ENCODE assay signal across 11 cellular contexts in the genomic region with DNA sequence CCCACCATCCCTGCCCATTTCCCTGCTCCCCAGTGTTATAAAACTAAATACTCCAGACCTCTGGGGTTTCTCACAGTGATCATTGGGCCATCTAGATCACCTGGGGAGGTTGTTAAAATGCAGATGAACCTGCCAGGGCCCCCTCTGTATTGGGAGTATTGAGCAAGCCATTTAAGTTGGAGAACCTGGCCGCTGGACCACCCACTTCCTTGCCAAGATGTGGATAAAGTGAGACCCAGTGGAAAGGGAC. TPM values are rescaled to one million over a fixed set of nuclear protein-coding genes. Genes with fewer than 3 reads are reported as not detected.
DNase-seq lines count a peak whose midpoint lies in the region; ATAC-seq and TF ChIP-seq lines count a peak whose summit lies in the region.
"Had no signal": no experiment of that assay in that cellular context is flagged by ENCODE, and none has a peak within 500 bp of the region (broad histone marks: within the 10 kb centered on the region; RNA-seq: fewer than 3 reads in every experiment).

No MANE protein-coding gene starts in this region.

- no TSS peak for BruUV-seq in MCF 10A (replicated peaks; lab: Mats Ljungman, UMichigan)

- no peak for DNase-seq in activated T-cell treated with anti-CD3 and anti-CD28 coated beads, Interleukin-2, amount 50 U/mL, for 72 hours
- no peak for DNase-seq in activated T-cell treated with anti-CD3 and anti-CD28 coated beads, Interleukin-2, amount 50 U/mL, for 48 hours
- DNase-seq in MCF 10A (ENCODE audit: unreplicated experiment): no peak
- no peak for DNase-seq in lower lobe of right lung
- no peak for DNase-seq in type B pancreatic cell (ENCODE audit: extremely low spot score, unreplicated experiment)
- DNase-seq in NCI-H510A (lab: John Stamatoyannopoulos, UW): no peak

- H3K4me3 Mint-ChIP-seq in activated T-cell treated with anti-CD3 and anti-CD28 coated beads, Interleukin-2, amount 50 U/mL, for 72 hours: peak overlapping the region; percentile 91 to 99
- H3K4me3 Mint-ChIP-seq in MCF 10A (ENCODE audit: unreplicated experiment): peak overlapping the region; percentile 88
- peak overlapping the region; percentile 95 for H3K4me3 Mint-ChIP-seq in type B pancreatic cell

- peaks cover 66% of the 10 kb centered on the region for H3K4me1 ChIP-seq in lower lobe of right lung

- H3K36me3 ChIP-seq in lower lobe of right lung: no peaks in the 10 kb centered on the region

- H3K27me3 ChIP-seq in lower lobe of right lung (ENCODE audit: low read depth): no peaks in the 10 kb centered on the region

- ATAC-seq in activated T-cell treated with anti-CD3 and anti-CD28 coated beads, Interleukin-2, amount 50 U/mL, for 72 hours (replicated peaks in 1 of 2): no peak
- no peak for ATAC-seq in lower lobe of right lung
- ATAC-seq in HG03378 (IDR thresholded peaks at IDR 0.05; ENCODE audit: unreplicated experiment): no peak
- ATAC-seq in HG03045 (IDR thresholded peaks at IDR 0.05; ENCODE audit: unreplicated experiment): no peak

- TF ChIP-seq CTCF in MCF 10A (IDR thresholded peaks at IDR 0.05; ENCODE audit: unreplicated experiment) (no peak), lower lobe of right lung (IDR thresholded peaks at IDR 0.05) (no peak), type B pancreatic cell (conservative IDR thresholded peaks at IDR 0.05) (no peak)

- no peaks in the 10 kb centered on the region for H3K9me3 ChIP-seq in lower lobe of right lung

- peak overlapping the region; percentile 81 for H3K4me3 ChIP-seq in lower lobe of right lung

- CTCF ChIA-PET in MCF 10A (lab: Yijun Ruan, JAX): interaction anchor here (0.6 to 25.4 kb wide), 8 partner anchors 10 to 175 kb away, joined by 3 to 1902 read pairs (median 5); a partner anchor contains a TSS

- POLR2A ChIA-PET in MCF 10A (lab: Yijun Ruan, JAX): interaction anchor here (1.2 to 19.7 kb wide), 9 partner anchors 10 to 133 kb away, joined by 3 to 1321 read pairs (median 94); a partner anchor contains a TSS

- H3K27ac ChIP-seq in lower lobe of right lung: peak overlapping the region; percentile 98

- peaks cover 52% of the 10 kb centered on the region for H3K27me3 Mint-ChIP-seq in activated T-cell treated with anti-CD3 and anti-CD28 coated beads, Interleukin-2, amount 50 U/mL, for 72 hours (ENCODE audit: low read depth)
- no peaks in the 10 kb centered on the region for H3K27me3 Mint-ChIP-seq in MCF 10A (ENCODE audit: insufficient read depth, unreplicated experiment)
- peaks cover 13% of the 10 kb centered on the region for H3K27me3 Mint-ChIP-seq in type B pancreatic cell

- H3K36me3 Mint-ChIP-seq in activated T-cell treated with anti-CD3 and anti-CD28 coated beads, Interleukin-2, amount 50 U/mL, for 72 hours (ENCODE audit: insufficient read depth in 2 of 2): peaks cover 0 to 4% of the 10 kb centered on the region in 2 donors
- H3K36me3 Mint-ChIP-seq in MCF 10A (ENCODE audit: insufficient read depth, unreplicated experiment): peaks cover 10% of the 10 kb centered on the region
- H3K36me3 Mint-ChIP-seq in type B pancreatic cell: peaks cover 20% of the 10 kb centered on the region

- H3K4me1 Mint-ChIP-seq in activated T-cell treated with anti-CD3 and anti-CD28 coated beads, Interleukin-2, amount 50 U/mL, for 72 hours (ENCODE audit: low read depth): peaks cover 40% of the 10 kb centered on the region
- H3K4me1 Mint-ChIP-seq in MCF 10A (ENCODE audit: insufficient read depth, unreplicated experiment): peaks cover 28% of the 10 kb centered on the region
- H3K4me1 Mint-ChIP-seq in type B pancreatic cell (ENCODE audit: unreplicated experiment): peaks cover 44% of the 10 kb centered on the region

- no peak overlapping the region for H3K27ac Mint-ChIP-seq in activated T-cell treated with anti-CD3 and anti-CD28 coated beads, Interleukin-2, amount 50 U/mL, for 72 hours
- peak overlapping the region; percentile 81 for H3K27ac Mint-ChIP-seq in MCF 10A (ENCODE audit: low read depth, unreplicated experiment)
- H3K27ac Mint-ChIP-seq in type B pancreatic cell: peak overlapping the region; percentile 99

- intact Hi-C loops in MCF 10A (cut with micrococcal nuclease): loop anchor here (2.0 kb wide), 1 partner anchor 14 kb away; no protein-coding TSS in a partner anchor
- intact Hi-C loops in lower lobe of right lung (cut with DNase I): no loop called here

- no peaks in the 10 kb centered on the region for H3K9me3 Mint-ChIP-seq in activated T-cell treated with anti-CD3 and anti-CD28 coated beads, Interleukin-2, amount 50 U/mL, for 72 hours
- H3K9me3 Mint-ChIP-seq in MCF 10A (ENCODE audit: unreplicated experiment): no peaks in the 10 kb centered on the region
- no peaks in the 10 kb centered on the region for H3K9me3 Mint-ChIP-seq in type B pancreatic cell
- H3K9me3 Mint-ChIP-seq: stimulated activated naive CD8-positive, alpha-beta T cell treated with anti-CD3 and anti-CD28 coated beads, Interleukin-15, Interleukin-2, amounts not matched to agents 100 ng/mL and 50 ng/mL, for 24 hours had no signal

RNA-seq across cellular contexts. Expression of a gene that starts 1.5 kb away (rescaled TPM):
- total RNA-seq in activated T-cell treated with anti-CD3 and anti-CD28 coated beads, Interleukin-2, amount 50 U/mL, for 72 hours: 1 to 10 TPM in 1 of 2 donors, under 1 TPM in 1; 0.84 to 2.0 TPM
- 35.7 and 38.4 TPM in 2 replicates for total RNA-seq in MCF 10A (2022)
- 196 TPM for total RNA-seq in lower lobe of right lung
- 472 and 516 TPM in 2 replicates for total RNA-seq in type B pancreatic cell (ENCODE audit: low replicate concordance)

RNA-seq across cellular contexts. Expression of a gene that starts 31.1 kb away (rescaled TPM):
- not detected for total RNA-seq in activated T-cell treated with anti-CD3 and anti-CD28 coated beads, Interleukin-2, amount 50 U/mL, for 72 hours
- total RNA-seq in MCF 10A (2022): not detected in 2 replicates
- total RNA-seq in lower lobe of right lung: 17.1 TPM
- total RNA-seq in type B pancreatic cell (ENCODE audit: low replicate concordance): not detected in 2 replicates
- total RNA-seq: Daoy, glomerular endothelial cell had no signal

Comparison
In these comparisons a context has a peak if more than half of its experiments do, and no peak if none do; other contexts are left out.
1. RNA of a gene that starts 1.5 kb away (total RNA-seq): 472 to 516 TPM in type B pancreatic cell, 196 TPM in lower lobe of right lung (single experiment) and 35.7 to 38.4 TPM in MCF 10A; 0.84 to 2.0 TPM in activated T-cell treated with anti-CD3 and anti-CD28 coated beads, Interleukin-2, amount 50 U/mL, for 72 hours; every median in the first group is over 10 times any median in the second.
2. RNA of a gene that starts 31.1 kb away (total RNA-seq): 17.1 TPM in lower lobe of right lung (single experiment); not detected in activated T-cell treated with anti-CD3 and anti-CD28 coated beads, Interleukin-2, amount 50 U/mL, for 72 hours, not detected in MCF 10A and not detected in type B pancreatic cell; every median in the first group is over 10 times any median in the second.
3. Peak in every context shown above with its lines, with median percentiles within 50 percentile points of each other: H3K4me3 Mint-ChIP-seq.